Comparison of ENCODE assay signal across 8 cellular contexts in the genomic region with DNA sequence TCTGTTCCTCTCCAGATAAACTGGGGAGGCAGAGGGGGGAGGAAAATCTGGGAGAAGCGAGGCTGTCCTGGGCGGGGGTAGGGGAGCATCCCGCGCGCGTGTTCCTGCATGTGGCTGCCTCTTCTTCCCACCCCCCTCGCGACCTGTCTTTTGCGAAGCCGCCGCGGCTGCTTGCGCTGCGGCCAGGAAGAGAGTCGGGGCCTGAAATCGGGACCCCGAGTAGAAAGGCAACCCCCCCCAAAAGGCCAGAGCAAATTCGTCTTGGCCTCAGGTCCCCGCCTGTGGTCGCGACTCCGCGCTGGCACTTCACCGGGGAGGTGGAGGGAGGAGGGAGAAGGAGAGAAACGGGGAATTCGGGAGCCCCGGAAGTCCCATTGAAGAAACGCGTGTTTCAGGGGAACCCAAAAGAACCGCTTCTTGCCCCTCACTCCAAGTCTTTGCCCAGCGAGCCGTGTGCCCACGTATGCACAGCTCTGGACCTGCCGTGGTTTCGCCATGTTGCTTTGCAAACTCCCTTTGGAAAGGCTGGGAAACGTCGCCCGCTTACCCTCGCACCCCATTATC. TPM values are rescaled to one million over a fixed set of nuclear protein-coding genes. Genes with fewer than 3 reads are reported as not detected.
A peak's percentile ranks its signal among the peaks of the same experiment; 100 is the strongest.
DNase-seq lines count a peak whose midpoint lies in the region; ATAC-seq and TF ChIP-seq lines count a peak whose summit lies in the region.

No MANE protein-coding gene starts in this region.

- peaks cover 47% of the 10 kb centered on the region for H3K4me1 Mint-ChIP-seq in activated T-helper 1 cell treated with anti-CD3 and anti-CD28 coated beads, Interleukin-12 subunit alpha, Interleukin-12 subunit beta, Interleukin-2, Interleukin-4 antibody, amounts not matched to agents 30 ng/mL and 10 ng/mL and 1 ng/mL, durations not matched to agents 14 hours and 24 hours and 36 hours (ENCODE audit: low read depth)

- peak overlapping the region; percentile 88 to 98 (median 96) for H3K27ac ChIP-seq in gastroesophageal sphincter

- TF ChIP-seq POLR2A in gastroesophageal sphincter (IDR thresholded peaks at IDR 0.05) = no peak

- H3K9me3 ChIP-seq in gastroesophageal sphincter = no peaks in the 10 kb centered on the region

- ATAC-seq in gastroesophageal sphincter (no peak), GM18909 (IDR thresholded peaks at IDR 0.05; ENCODE audit: poor library complexity, unreplicated experiment) (no peak)

- intact Hi-C loops in activated T-helper 1 cell treated with anti-CD3 and anti-CD28 coated beads, Interleukin-12 subunit alpha, Interleukin-12 subunit beta, Interleukin-2, Interleukin-4 antibody, amounts not matched to agents 30 ng/mL and 10 ng/mL and 1 ng/mL, durations not matched to agents 14 hours and 24 hours and 36 hours (cut with micrococcal nuclease) = loop anchor here (10.0 kb wide), 1 partner anchor 520 kb away; a partner anchor contains a TSS

- peak overlapping the region; percentile 96 for H3K27ac Mint-ChIP-seq in activated T-helper 1 cell treated with anti-CD3 and anti-CD28 coated beads, Interleukin-12 subunit alpha, Interleukin-12 subunit beta, Interleukin-2, Interleukin-4 antibody, amounts not matched to agents 30 ng/mL and 10 ng/mL and 1 ng/mL, durations not matched to agents 14 hours and 24 hours and 36 hours

- H3K36me3 ChIP-seq in gastroesophageal sphincter = peaks cover 0 to 18% of the 10 kb centered on the region in 2 donors

- DNase-seq in HFF-Myc (ENCODE audit: extremely low read depth, low read depth) (no peak), retinal pigment epithelial cell (ENCODE audit: low read depth) (no peak), NOMO-1 treated with dmso at 0.1 percent for 144 hours (lab: John Stamatoyannopoulos, UW; ENCODE audit: unreplicated experiment) (no peak), NCI-H146 treated with DMSO at 0.1 percent for 48 hours (lab: John Stamatoyannopoulos, UW; ENCODE audit: unreplicated experiment) (no peak), AG08395 (ENCODE audit: low spot score) (no peak)
- peak; percentile 24 for DNase-seq in activated T-helper 1 cell treated with anti-CD3 and anti-CD28 coated beads, Interleukin-12 subunit alpha, Interleukin-12 subunit beta, Interleukin-2, Interleukin-4 antibody, amounts not matched to agents 30 ng/mL and 10 ng/mL and 1 ng/mL, durations not matched to agents 14 hours and 24 hours and 36 hours (ENCODE audit: low spot score)

- peaks cover 5% of the 10 kb centered on the region for H3K27me3 ChIP-seq in gastroesophageal sphincter

- TF ChIP-seq EP300 in gastroesophageal sphincter (IDR thresholded peaks at IDR 0.05) = no peak

- WGBS in gastroesophageal sphincter (ENCODE audit: low coverage in 1 of 2), 2 donors = 0% methylated on average over 12 to 15 of the region's 39 CpGs

- H3K4me3 Mint-ChIP-seq in activated T-helper 1 cell treated with anti-CD3 and anti-CD28 coated beads, Interleukin-12 subunit alpha, Interleukin-12 subunit beta, Interleukin-2, Interleukin-4 antibody, amounts not matched to agents 30 ng/mL and 10 ng/mL and 1 ng/mL, durations not matched to agents 14 hours and 24 hours and 36 hours = peak overlapping the region; percentile 94

- H3K4me3 ChIP-seq in HFF-Myc (replicated peaks; ENCODE audit: low read depth, low read length) (peak overlapping the region; percentile 38), gastroesophageal sphincter (peak overlapping the region; percentile 92 to 99), retinal pigment epithelial cell (ENCODE audit: low read length) (peak overlapping the region; percentile 61)

- no peaks in the 10 kb centered on the region for H3K9me3 Mint-ChIP-seq in activated T-helper 1 cell treated with anti-CD3 and anti-CD28 coated beads, Interleukin-12 subunit alpha, Interleukin-12 subunit beta, Interleukin-2, Interleukin-4 antibody, amounts not matched to agents 30 ng/mL and 10 ng/mL and 1 ng/mL, durations not matched to agents 14 hours and 24 hours and 36 hours

- peaks cover 42% of the 10 kb centered on the region for H3K36me3 Mint-ChIP-seq in activated T-helper 1 cell treated with anti-CD3 and anti-CD28 coated beads, Interleukin-12 subunit alpha, Interleukin-12 subunit beta, Interleukin-2, Interleukin-4 antibody, amounts not matched to agents 30 ng/mL and 10 ng/mL and 1 ng/mL, durations not matched to agents 14 hours and 24 hours and 36 hours (ENCODE audit: low read depth)

- no peaks in the 10 kb centered on the region for H3K27me3 Mint-ChIP-seq in activated T-helper 1 cell treated with anti-CD3 and anti-CD28 coated beads, Interleukin-12 subunit alpha, Interleukin-12 subunit beta, Interleukin-2, Interleukin-4 antibody, amounts not matched to agents 30 ng/mL and 10 ng/mL and 1 ng/mL, durations not matched to agents 14 hours and 24 hours and 36 hours (ENCODE audit: insufficient read depth)

- TF ChIP-seq CTCF in HFF-Myc (IDR thresholded peaks at IDR 0.05; ENCODE audit: low read depth, low read length, missing control alignments) (no peak), gastroesophageal sphincter (IDR thresholded peaks at IDR 0.05) (no peak), retinal pigment epithelial cell (conservative IDR thresholded peaks at IDR 0.05; ENCODE audit: low read depth, low read length) (no peak)

- peaks cover 0 to 74% (median 41%) of the 10 kb centered on the region in 3 donors for H3K4me1 ChIP-seq in gastroesophageal sphincter

RNA-seq across cellular contexts. Expression of a gene that starts 0.9 kb away (rescaled TPM):
- 548 and 549 TPM in 2 replicates for total RNA-seq in activated T-helper 1 cell treated with anti-CD3 and anti-CD28 coated beads, Interleukin-12 subunit alpha, Interleukin-12 subunit beta, Interleukin-2, Interleukin-4 antibody, amounts not matched to agents 30 ng/mL and 10 ng/mL and 1 ng/mL, durations not matched to agents 14 hours and 24 hours and 36 hours
- total RNA-seq in gastroesophageal sphincter = 100 to 1,000 TPM; 106 to 149 (median 136) TPM

RNA-seq across cellular contexts. Expression of a gene that starts 46.5 kb away (rescaled TPM):
- 14.4 TPM in 2 replicates for total RNA-seq in activated T-helper 1 cell treated with anti-CD3 and anti-CD28 coated beads, Interleukin-12 subunit alpha, Interleukin-12 subunit beta, Interleukin-2, Interleukin-4 antibody, amounts not matched to agents 30 ng/mL and 10 ng/mL and 1 ng/mL, durations not matched to agents 14 hours and 24 hours and 36 hours
- total RNA-seq in gastroesophageal sphincter = 10 to 100 TPM in 2 of 4 donors, 1 to 10 TPM in 2; 4.6 to 10.5 (median 8.5) TPM

Comparison
In these comparisons a context has a peak if more than half of its experiments do, and no peak if none do; other contexts are left out.
1. H3K4me3 ChIP-seq: peak in every context shown above with its lines; median percentile 96 in gastroesophageal sphincter; 61 in retinal pigment epithelial cell; 38 in HFF-Myc.